ENCODE assay signal across 16 cellular contexts in the genomic region with DNA sequence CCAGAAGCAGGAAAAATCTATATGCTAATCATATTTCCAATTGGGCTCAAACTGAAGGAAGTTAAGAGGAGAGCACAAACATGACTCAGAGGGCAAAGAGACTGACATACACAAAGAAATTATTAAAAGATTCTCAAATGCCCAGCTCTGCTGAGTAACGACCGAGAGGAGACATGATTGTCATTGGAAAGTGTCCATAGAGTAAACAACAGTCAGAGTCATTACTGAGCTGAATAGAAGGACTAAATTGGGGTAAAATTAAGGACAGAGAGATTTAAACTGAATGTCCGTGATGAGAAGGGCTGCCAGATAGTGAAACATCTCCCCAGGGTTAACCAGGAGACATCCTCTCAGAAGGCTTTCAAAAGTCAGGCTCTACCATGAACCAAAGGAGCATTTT.
DNase-seq lines count a peak whose midpoint lies in the region; ATAC-seq, FAIRE-seq and TF ChIP-seq lines count a peak whose summit lies in the region.
"Had no signal": no experiment of that assay in that cellular context is flagged by ENCODE, and none has a peak within 500 bp of the region (broad histone marks: within the 10 kb centered on the region; RNA-seq: fewer than 3 reads in every experiment).

No MANE protein-coding gene starts in this region.

- H3K27ac ChIP-seq in A549, result no peak overlapping the region
- H3K27ac ChIP-seq in IMR-90 (ENCODE audit: insufficient read depth, low read length), result no peak overlapping the region
- H3K27ac ChIP-seq in Panc1 (ENCODE audit: low read length), result peak overlapping the region; percentile 39; the same call in 1 of the 2 replicates
- no peak overlapping the region for H3K27ac ChIP-seq in dorsolateral prefrontal cortex
- H3K27ac ChIP-seq: PC-9, psoas muscle had no signal

- no peak overlapping the region for H2AK5ac ChIP-seq in IMR-90 (ENCODE audit: low read depth, low read length)

- H3K4me1 ChIP-seq in A549 (0 out of 3 replicates have a peak, but pooled peaks cover 3% of the 10 kb centered on the region), IMR-90 (ENCODE audit: control insufficient read depth, insufficient read depth, low read length) (no peaks in the 10 kb centered on the region), Panc1 (ENCODE audit: control insufficient read depth, insufficient read depth, low read length) (peaks cover 9% of the 10 kb centered on the region)
- H3K4me1 ChIP-seq: BE2C, psoas muscle had no signal

- TF ChIP-seq EP300 in A549 (IDR thresholded peaks at IDR 0.05), result no peak

- no peak overlapping the region for H2BK120ac ChIP-seq in IMR-90 (ENCODE audit: low read depth, low read length)

- no peaks in the 10 kb centered on the region for H3K9me3 ChIP-seq in A549
- no peaks in the 10 kb centered on the region for H3K9me3 ChIP-seq in IMR-90 (ENCODE audit: control insufficient read depth, insufficient read depth, low read length)
- H3K9me3 ChIP-seq in Panc1 (ENCODE audit: control insufficient read depth, insufficient read depth, low read depth, low read length), result no peaks in the 10 kb centered on the region
- H3K9me3 ChIP-seq: BE2C, esophagus squamous epithelium, psoas muscle had no signal

- H2AFZ ChIP-seq in IMR-90 (replicated peaks; ENCODE audit: low read length, poor library complexity), result no peak overlapping the region
- H2AFZ ChIP-seq: PC-9 had no signal

- H3K4me3 Mint-ChIP-seq in activated T-cell treated with anti-CD3 and anti-CD28 coated beads, Interleukin-2, amount 50 U/mL, for 4 hours, result no peak overlapping the region
- H3K4me3 Mint-ChIP-seq: activated naive CD8-positive, alpha-beta T cell treated with anti-CD3 and anti-CD28 coated beads for 36 hours; stimulated activated memory B cell treated with anti-CD40 and anti-IgM and Interleukin-4, amounts not matched to agents 10 μg/mL and 1 μg/mL and 100 μg/mL, for 72 hours had no signal

- no peak overlapping the region for H3K56ac ChIP-seq in IMR-90 (ENCODE audit: extremely low read depth, insufficient read depth, low read length)

- ATAC-seq in A549 (no peak), IMR-90 (ENCODE audit: low read depth) (peak; percentile 63), Panc1 (no peak)
- no peak for ATAC-seq in activated T-cell treated with anti-CD3 and anti-CD28 coated beads, Interleukin-2, amount 50 U/mL, for 4 hours
- ATAC-seq: psoas muscle; stimulated activated memory B cell treated with anti-CD40 and anti-IgM and Interleukin-4, amounts not matched to agents 10 μg/mL and 1 μg/mL and 100 μg/mL, for 72 hours had no signal

- no peak overlapping the region for H3K4ac ChIP-seq in IMR-90 (ENCODE audit: low read depth, low read length)

- CTCF ChIA-PET in A549 (lab: Yijun Ruan, JAX), result interaction anchor here (1.1 kb wide), 1 partner anchor 10 kb away, joined by 3 read pairs; no protein-coding TSS in a partner anchor
- CTCF ChIA-PET in IMR-90 (lab: Yijun Ruan, JAX), result no interaction called here
- CTCF ChIA-PET in Panc1 (lab: Charles Lee), result no interaction called here

- TF ChIP-seq RAD21 in A549 (conservative IDR thresholded peaks at IDR 0.05 in 1 of 2, IDR thresholded peaks at IDR 0.05 in 1 of 2), result no peak
- no peak for TF ChIP-seq RAD21 in IMR-90 (IDR thresholded peaks at IDR 0.05; ENCODE audit: low read length)

- no TSS peak for BruUV-seq in IMR-90 (replicated peaks; lab: Mats Ljungman, UMichigan)
- BruUV-seq in Panc1 (replicated peaks; lab: Mats Ljungman, UMichigan), result no TSS peak

- H4K8ac ChIP-seq in IMR-90 (ENCODE audit: low read depth in 2 of 2, low read length in 2 of 2), result no peak overlapping the region

- H3K4me3 ChIP-seq in A549, result no peak overlapping the region
- H3K4me3 ChIP-seq in IMR-90 (ENCODE audit: insufficient read depth, low read depth, low read length), result no peak overlapping the region
- H3K4me3 ChIP-seq in Panc1 (ENCODE audit: low read depth in 2 of 2, low read length in 2 of 2), result no peak overlapping the region
- H3K4me3 ChIP-seq in dorsolateral prefrontal cortex, result peak overlapping the region in 1 of 59 donors; percentile 2
- H3K4me3 ChIP-seq: esophagus squamous epithelium, PC-9, psoas muscle had no signal

- H3K9me1 ChIP-seq in IMR-90 (ENCODE audit: insufficient read depth, low read length), result no peaks in the 10 kb centered on the region; the same call in 1 of the 2 replicates

- no peak overlapping the region for H4K91ac ChIP-seq in IMR-90 (ENCODE audit: insufficient read depth, low read depth, low read length)

- H3K4me2 ChIP-seq in A549 (peak overlapping the region; percentile 14; the same call in 2 of the 3 replicates), IMR-90 (ENCODE audit: low read depth, low read length) (peak overlapping the region; percentile 84)
- H3K4me2 ChIP-seq: PC-9 had no signal

- dilution Hi-C loops in IMR-90 (cut with HindIII; ENCODE audit: low sequenced_read_pairs, unreplicated experiment), result no loop called here

- no peak overlapping the region for H2BK20ac ChIP-seq in IMR-90 (ENCODE audit: low read depth, low read length)

- in situ Hi-C loops in IMR-90 (cut with MboI; ENCODE audit: low sequenced_read_pairs), result no loop called here
- in situ Hi-C loops in Panc1 (cut with HindIII; ENCODE audit: low pct_unique_long_range_greater_than_20kb, low sequenced_read_pairs), result no loop called here

- POLR2A ChIA-PET in A549 (lab: Yijun Ruan, JAX), result no interaction called here
- POLR2A ChIA-PET in IMR-90 (lab: Charles Lee; ENCODE audit: unreplicated experiment), result no interaction called here
- POLR2A ChIA-PET in Panc1 (lab: Charles Lee), result no interaction called here

- TF ChIP-seq CTCF in A549 (IDR thresholded peaks at IDR 0.05) (no peak), IMR-90 (conservative IDR thresholded peaks at IDR 0.05; ENCODE audit: low read depth, low read length) (no peak), Panc1 (IDR thresholded peaks at IDR 0.05) (no peak), dorsolateral prefrontal cortex (IDR thresholded peaks at IDR 0.05 in 54 of 56, conservative IDR thresholded peaks at IDR 0.05 in 2 of 56; ENCODE audit: low read depth in 1 of 56, partially characterized antibody in 56 of 56) (no peak)

- no peak for FAIRE-seq in A549 (lab: Jason Lieb, UNC)
- FAIRE-seq: TTC549 had no signal

- no peak overlapping the region for H3K9ac ChIP-seq in IMR-90 (ENCODE audit: low read depth, low read length)

- H2BK15ac ChIP-seq in IMR-90 (ENCODE audit: low read depth, low read length), result no peak overlapping the region

- WGBS in A549 (ENCODE audit: missing lambda C conversion rate), result 24% methylated on average over 3 of the region's 3 CpGs
- WGBS in IMR-90 (ENCODE audit: extremely low coverage in 2 of 2, insufficient read length in 1 of 2), 2 experiments, result 0% methylated on average over 2 of the region's 3 CpGs; no CpG with 5 or more reads in 1 of the 2 experiments

- no peaks in the 10 kb centered on the region for H3K4me1 Mint-ChIP-seq in activated T-cell treated with anti-CD3 and anti-CD28 coated beads, Interleukin-2, amount 50 U/mL, for 4 hours (ENCODE audit: low read depth)
- H3K4me1 Mint-ChIP-seq: activated naive CD8-positive, alpha-beta T cell treated with anti-CD3 and anti-CD28 coated beads for 36 hours; stimulated activated memory B cell treated with anti-CD40 and anti-IgM and Interleukin-4, amounts not matched to agents 10 μg/mL and 1 μg/mL and 100 μg/mL, for 72 hours had no signal

- TF ChIP-seq POLR2A in A549 (IDR thresholded peaks at IDR 0.05; ENCODE audit: low read length), result no peak
- TF ChIP-seq POLR2A in IMR-90 (IDR thresholded peaks at IDR 0.05; ENCODE audit: low read depth, low read length), result no peak

- H2AK9ac ChIP-seq in IMR-90 (replicated peaks; ENCODE audit: low read depth, low read length, poor library complexity), result no peak overlapping the region

- no peak overlapping the region for H3K18ac ChIP-seq in IMR-90 (ENCODE audit: low read depth, low read length)

- H3K14ac ChIP-seq in IMR-90 (replicated peaks; ENCODE audit: low read depth, low read length), result no peak overlapping the region

- no peaks in the 10 kb centered on the region for H3K9me3 Mint-ChIP-seq in activated T-cell treated with anti-CD3 and anti-CD28 coated beads, Interleukin-2, amount 50 U/mL, for 4 hours
- H3K9me3 Mint-ChIP-seq: activated naive CD8-positive, alpha-beta T cell treated with anti-CD3 and anti-CD28 coated beads for 36 hours had no signal

- H3K23ac ChIP-seq in IMR-90 (ENCODE audit: low read depth, low read length), result no peak overlapping the region

- H4K20me1 ChIP-seq in IMR-90 (ENCODE audit: insufficient read depth, low read length), result no peaks in the 10 kb centered on the region

- intact Hi-C loops in IMR-90 (cut with micrococcal nuclease), result no loop called here
- intact Hi-C loops in Panc1 (cut with micrococcal nuclease; ENCODE audit: unreplicated experiment), result no loop called here
- intact Hi-C loops in dorsolateral prefrontal cortex (cut with DNase I), result no loop called here

- H3K27me3 Mint-ChIP-seq in activated T-cell treated with anti-CD3 and anti-CD28 coated beads, Interleukin-2, amount 50 U/mL, for 4 hours (ENCODE audit: low read depth), result no peaks in the 10 kb centered on the region
- H3K27me3 Mint-ChIP-seq: stimulated activated memory B cell treated with anti-CD40 and anti-IgM and Interleukin-4, amounts not matched to agents 10 μg/mL and 1 μg/mL and 100 μg/mL, for 72 hours had no signal

- no peak overlapping the region for H4K5ac ChIP-seq in IMR-90 (ENCODE audit: low read depth, low read length)

- DNase-seq in A549 (ENCODE audit: low read depth in 1 of 2, low spot score in 1 of 2) (no peak), IMR-90 (peak; percentile 10), Panc1 (ENCODE audit: low read depth, low spot score) (no peak), foreskin melanocyte (peak; percentile 79), dorsolateral prefrontal cortex (no peak), T-helper 9 cell (no peak)
- no peak for DNase-seq in activated T-cell treated with anti-CD3 and anti-CD28 coated beads, Interleukin-2, amount 50 U/mL, for 4 hours
- no peak for DNase-seq in activated T-cell treated with anti-CD3 and anti-CD28 coated beads, Interleukin-2, amount 50 U/mL, for 1 hour
- DNase-seq: activated naive CD8-positive, alpha-beta T cell treated with anti-CD3 and anti-CD28 coated beads for 36 hours; BE2C; esophagus squamous epithelium; PC-9; psoas muscle; stimulated activated CD4-positive, alpha-beta T cell treated with anti-CD3 and anti-CD28 coated beads, Interleukin-2, amount 100 ng/mL, for 48 hours had no signal

- no peaks in the 10 kb centered on the region for H3K36me3 ChIP-seq in IMR-90 (ENCODE audit: control insufficient read depth, insufficient read depth, low read length)
- H3K36me3 ChIP-seq in Panc1 (ENCODE audit: control insufficient read depth, insufficient read depth, low read length), result no peaks in the 10 kb centered on the region
- H3K36me3 ChIP-seq: BE2C, esophagus squamous epithelium had no signal

- no peaks in the 10 kb centered on the region for H3K79me1 ChIP-seq in IMR-90 (ENCODE audit: low read depth in 1 of 2, low read length in 2 of 2)

- H2BK5ac ChIP-seq in IMR-90 (ENCODE audit: low read depth, low read length, poor library complexity, severe bottlenecking), result no peak overlapping the region

- H3K27me3 ChIP-seq in IMR-90 (ENCODE audit: control insufficient read depth, insufficient read depth, low read length), result no peaks in the 10 kb centered on the region
- no peaks in the 10 kb centered on the region for H3K27me3 ChIP-seq in Panc1 (ENCODE audit: control insufficient read depth, insufficient read depth, low read length)
- no peaks in the 10 kb centered on the region for H3K27me3 ChIP-seq in dorsolateral prefrontal cortex
- H3K27me3 ChIP-seq: BE2C, esophagus squamous epithelium had no signal

- H3K36me3 Mint-ChIP-seq in activated T-cell treated with anti-CD3 and anti-CD28 coated beads, Interleukin-2, amount 50 U/mL, for 4 hours (ENCODE audit: insufficient read depth), result no peaks in the 10 kb centered on the region
- H3K36me3 Mint-ChIP-seq: activated naive CD8-positive, alpha-beta T cell treated with anti-CD3 and anti-CD28 coated beads for 36 hours; stimulated activated memory B cell treated with anti-CD40 and anti-IgM and Interleukin-4, amounts not matched to agents 10 μg/mL and 1 μg/mL and 100 μg/mL, for 72 hours had no signal

Comparison
In these comparisons a context has a peak if more than half of its experiments do, and no peak if none do; other contexts are left out.
1. DNase-seq: peak in IMR-90 (single experiment) and foreskin melanocyte (single experiment); none in A549 (0 of 2), Panc1 (single experiment), activated T-cell treated with anti-CD3 and anti-CD28 coated beads, Interleukin-2, amount 50 U/mL, for 4 hours (single experiment), activated T-cell treated with anti-CD3 and anti-CD28 coated beads, Interleukin-2, amount 50 U/mL, for 1 hour (single experiment), dorsolateral prefrontal cortex (0 of 10) and T-helper 9 cell (single experiment).